In the genomic region with DNA sequence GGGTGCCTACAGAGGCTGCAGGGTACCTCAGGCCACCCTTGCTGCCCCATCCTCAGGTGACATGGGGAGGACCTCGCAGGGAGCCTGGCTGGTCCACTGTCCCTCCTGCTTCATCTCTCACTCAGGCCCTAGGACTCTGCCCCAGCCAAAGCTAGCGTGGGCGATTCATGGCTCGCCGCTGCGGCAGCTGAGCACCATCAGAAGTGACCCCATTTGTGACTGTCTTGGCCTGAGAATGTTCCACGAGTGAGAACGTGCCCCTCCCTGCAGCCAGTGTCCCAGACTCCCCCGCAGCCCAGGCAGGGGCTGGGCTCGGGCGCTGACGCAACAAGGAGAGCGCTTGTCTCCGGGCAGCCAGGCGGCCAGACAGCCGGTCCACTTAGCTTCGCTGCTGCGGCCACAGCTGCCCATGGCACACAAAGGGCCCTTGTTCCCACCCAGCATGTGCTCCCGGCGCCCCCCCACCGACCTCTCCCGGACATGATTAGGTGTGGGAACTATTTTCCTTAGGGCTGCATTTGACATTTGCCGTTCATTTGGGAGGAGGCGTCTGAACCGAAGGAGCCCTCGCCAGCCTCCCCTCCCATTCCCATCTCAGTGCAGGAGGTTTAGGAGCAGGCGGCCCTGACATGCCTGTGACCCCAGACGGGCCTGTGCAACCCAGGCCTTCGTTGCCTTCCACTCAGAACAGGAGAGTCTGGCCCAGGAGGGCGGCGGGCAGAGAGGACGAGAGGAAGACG, we compare ENCODE assay signal across 10 cellular contexts. TPM values are rescaled to one million over a fixed set of nuclear protein-coding genes. Genes with fewer than 3 reads are reported as not detected.
A peak's percentile ranks its signal among the peaks of the same experiment; 100 is the strongest.
DNase-seq lines count a peak whose midpoint lies in the region; ATAC-seq, FAIRE-seq and TF ChIP-seq lines count a peak whose summit lies in the region.
"Had no signal": no experiment of that assay in that cellular context is flagged by ENCODE, and none has a peak within 500 bp of the region (broad histone marks: within the 10 kb centered on the region; RNA-seq: fewer than 3 reads in every experiment).

No MANE protein-coding gene starts in this region.

- peak overlapping the region; percentile 50 for H3K4me2 ChIP-seq in K562 (ENCODE audit: insufficient read depth, low read length)

- no peaks in the 10 kb centered on the region for H3K79me2 ChIP-seq in K562 (ENCODE audit: control insufficient read depth, insufficient read depth, low read length)

- intact Hi-C loops in K562 (cut with micrococcal nuclease) (no loop called here), psoas muscle (cut with DNase I) (loop anchor here in 1 of 2 donors (5.0 kb wide), 1 partner anchor 50 kb away; no protein-coding TSS in a partner anchor)

- H3K9me1 ChIP-seq in K562 (ENCODE audit: control insufficient read depth, insufficient read depth, low read length): no peaks in the 10 kb centered on the region

- peak; percentile 70 for FAIRE-seq in K562 (lab: Jason Lieb, UNC)

- TF ChIP-seq RAD21 in K562 (CRISPR knock-in tag; conservative IDR thresholded peaks at IDR 0.05 in 1 of 2, IDR thresholded peaks at IDR 0.05 in 1 of 2): no peak

- WGBS in K562 (ENCODE audit: insufficient coverage, low coverage, missing lambda C conversion rate): 15% methylated on average over 32 of the region's 33 CpGs
- WGBS in psoas muscle, 3 donors: 21 to 35% (median 26%) methylated on average over 33 of the region's 33 CpGs

- H3K36me3 ChIP-seq in K562 (ENCODE audit: control insufficient read depth, insufficient read depth, low read length): no peaks in the 10 kb centered on the region
- no peaks in the 10 kb centered on the region for H3K36me3 ChIP-seq in psoas muscle (ENCODE audit: insufficient read depth in 1 of 2, low read depth in 1 of 2)

- POLR2A ChIA-PET in K562 (lab: Yijun Ruan, JAX): interaction anchor here (0.6 kb wide), 1 partner anchor 118 kb away, joined by 3 read pairs; no protein-coding TSS in a partner anchor

- peak overlapping the region in 1 of 2 experiments; percentile 72; a peak in 1 of 4 replicates for H3K9ac ChIP-seq in K562 (ENCODE audit: insufficient read depth in 1 of 2, low read depth in 2 of 2, low read length in 2 of 2)

- no TSS peak for BruUV-seq in K562 (replicated peaks; lab: Mats Ljungman, UMichigan)

- peaks cover 6 to 77% of the 10 kb centered on the region in 2 experiments; a peak in 4 of 5 replicates for H3K27me3 ChIP-seq in K562 (ENCODE audit: control insufficient read depth in 2 of 2, insufficient read depth in 2 of 2, low read length in 2 of 2)
- H3K27me3 ChIP-seq in psoas muscle (ENCODE audit: insufficient read depth in 3 of 3, low read length in 2 of 3): peaks cover 0 to 68% (median 5%) of the 10 kb centered on the region in 3 donors

- H4K20me1 ChIP-seq in K562 (replicated peaks; ENCODE audit: control insufficient read depth, insufficient read depth, low read length): peaks cover 8% of the 10 kb centered on the region; the same call in 1 of the 2 replicates

- TF ChIP-seq CTCF in K562 (IDR thresholded peaks at IDR 0.05 in 2 of 3, conservative IDR thresholded peaks at IDR 0.05 in 1 of 3; ENCODE audit: insufficient read depth in 2 of 3, low read depth in 1 of 3, low read length in 3 of 3) (peak in 1 of 3 experiments; percentile 9; a peak in 1 of 6 replicates), psoas muscle (IDR thresholded peaks at IDR 0.05) (no peak), GM13976 (IDR thresholded peaks at IDR 0.05; ENCODE audit: borderline replicate concordance, control extremely low read depth, extremely low read depth, insufficient read depth, missing control alignments) (no peak)

- no peaks in the 10 kb centered on the region for H3K9me3 ChIP-seq in K562 (replicated peaks; ENCODE audit: control insufficient read depth, insufficient read depth, low read depth, low read length)
- no peaks in the 10 kb centered on the region for H3K9me3 ChIP-seq in psoas muscle
- H3K9me3 ChIP-seq: Caco-2 had no signal

- peak overlapping the region; percentile 1; the same call in 1 of the 2 replicates for H2AFZ ChIP-seq in K562 (ENCODE audit: low read depth, low read length)

- TF ChIP-seq POLR2A in K562 (conservative IDR thresholded peaks at IDR 0.05): no peak

- no peak overlapping the region for H3K27ac ChIP-seq in K562 (ENCODE audit: extremely low read depth, low read depth, low read length)
- H3K27ac ChIP-seq in psoas muscle: peak overlapping the region; percentile 55

- ATAC-seq in K562: peak; percentile 76
- ATAC-seq in psoas muscle: peak; percentile 51 to 71 (median 62)
- ATAC-seq in activated CD4-positive, CD25-positive, alpha-beta regulatory T cell treated with anti-CD3 and anti-CD28 coated beads, Interleukin-2, amount 50 U/mL, for 24 hours: no peak

- H3K4me1 ChIP-seq in K562 (replicated peaks in 1 of 2; ENCODE audit: control insufficient read depth in 2 of 2, insufficient read depth in 2 of 2, low read length in 2 of 2): peaks cover 20 to 52% of the 10 kb centered on the region in 2 experiments; a peak in 4 of 5 replicates
- peaks cover 27% of the 10 kb centered on the region for H3K4me1 ChIP-seq in psoas muscle

- in situ Hi-C loops in K562 (cut with MboI): loop anchor here (10.0 kb wide), 1 partner anchor 518 kb away; no protein-coding TSS in a partner anchor
- in situ Hi-C loops in GM13976 (cut with MboI; ENCODE audit: low sequenced_read_pairs, unreplicated experiment): no loop called here

- CTCF ChIA-PET in K562 (lab: Yijun Ruan, JAX; ENCODE audit: low intra/inter-chr PET ratio): no interaction called here

- DNase-seq in EL (peak; percentile 67), K562 (ENCODE audit: extremely low read depth in 1 of 4, low spot score in 3 of 4) (peak; percentile 52 to 75 (median 66)), hippocampal formation (lab: John Stamatoyannopoulos, UW) (peak; percentile 91 to 94), psoas muscle (peak; percentile 82 to 85), GDM1 (lab: John Stamatoyannopoulos, UW) (no peak), NCI-H1092 (lab: John Stamatoyannopoulos, UW) (no peak), GM13976 (ENCODE audit: low spot score) (no peak)
- DNase-seq: activated B cell treated with CpG ODN at 0.5 μM for 24 hours had no signal

- no peak for TF ChIP-seq EP300 in K562 (IDR thresholded peaks at IDR 0.05; ENCODE audit: low read length)

- H3K4me3 ChIP-seq in K562: no peak overlapping the region
- H3K4me3 ChIP-seq in psoas muscle: no peak overlapping the region

TF ChIP-seq in K562, 482 proteins besides CTCF, POLR2A, EP300 and RAD21 (continues in another document):
- TF ChIP-seq, protein P1, sequence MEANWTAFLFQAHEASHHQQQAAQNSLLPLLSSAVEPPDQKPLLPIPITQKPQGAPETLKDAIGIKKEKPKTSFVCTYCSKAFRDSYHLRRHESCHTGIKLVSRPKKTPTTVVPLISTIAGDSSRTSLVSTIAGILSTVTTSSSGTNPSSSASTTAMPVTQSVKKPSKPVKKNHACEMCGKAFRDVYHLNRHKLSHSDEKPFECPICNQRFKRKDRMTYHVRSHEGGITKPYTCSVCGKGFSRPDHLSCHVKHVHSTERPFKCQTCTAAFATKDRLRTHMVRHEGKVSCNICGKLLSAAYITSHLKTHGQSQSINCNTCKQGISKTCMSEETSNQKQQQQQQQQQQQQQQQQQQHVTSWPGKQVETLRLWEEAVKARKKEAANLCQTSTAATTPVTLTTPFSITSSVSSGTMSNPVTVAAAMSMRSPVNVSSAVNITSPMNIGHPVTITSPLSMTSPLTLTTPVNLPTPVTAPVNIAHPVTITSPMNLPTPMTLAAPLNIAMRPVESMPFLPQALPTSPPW (CRISPR knock-in tag; IDR thresholded peaks at IDR 0.05): peak; percentile 73
- TF ChIP-seq, protein P2, sequence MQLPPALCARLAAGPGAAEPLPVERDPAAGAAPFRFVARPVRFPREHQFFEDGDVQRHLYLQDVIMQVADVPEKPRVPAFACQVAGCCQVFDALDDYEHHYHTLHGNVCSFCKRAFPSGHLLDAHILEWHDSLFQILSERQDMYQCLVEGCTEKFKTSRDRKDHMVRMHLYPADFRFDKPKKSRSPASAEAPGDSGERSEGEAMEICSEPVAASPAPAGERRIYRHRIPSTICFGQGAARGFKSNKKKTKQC (CRISPR knock-in tag; IDR thresholded peaks at IDR 0.05): peak; percentile 64; the same call in 1 of the 2 replicates
- peak; percentile 72 for TF ChIP-seq EGR1 (conservative IDR thresholded peaks at IDR 0.05)
- TF ChIP-seq L3MBTL2 (IDR thresholded peaks at IDR 0.05): peak; percentile 25; the same call in 1 of the 2 replicates
- 0 out of 2 replicates have a peak, but pooled peaks have one; percentile 31 for TF ChIP-seq CREM (IDR thresholded peaks at IDR 0.05; ENCODE audit: low read depth)
- TF ChIP-seq, protein P3, sequence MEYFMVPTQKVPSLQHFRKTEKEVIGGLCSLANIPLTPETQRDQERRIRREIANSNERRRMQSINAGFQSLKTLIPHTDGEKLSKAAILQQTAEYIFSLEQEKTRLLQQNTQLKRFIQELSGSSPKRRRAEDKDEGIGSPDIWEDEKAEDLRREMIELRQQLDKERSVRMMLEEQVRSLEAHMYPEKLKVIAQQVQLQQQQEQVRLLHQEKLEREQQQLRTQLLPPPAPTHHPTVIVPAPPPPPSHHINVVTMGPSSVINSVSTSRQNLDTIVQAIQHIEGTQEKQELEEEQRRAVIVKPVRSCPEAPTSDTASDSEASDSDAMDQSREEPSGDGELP (CRISPR knock-in tag; IDR thresholded peaks at IDR 0.05; ENCODE audit: borderline replicate concordance): peak; percentile 67; the same call in 1 of the 2 replicates
- TF ChIP-seq MTA3 (IDR thresholded peaks at IDR 0.05; ENCODE audit: borderline replicate concordance): peak; percentile 14; the same call in 1 of the 2 replicates
- no peak for TF ChIP-seq BCL6 (CRISPR knock-in tag; IDR thresholded peaks at IDR 0.05)

RNA-seq across cellular contexts. Expression of a gene that starts 19.3 kb away (rescaled TPM):
- total RNA-seq in K562 (2011; cell fraction: chromatin; rRNA removed; ENCODE audit: low replicate concordance): 120 and 232 TPM in 2 replicates
- 126 and 138 TPM in 2 replicates for total RNA-seq in K562 (2011; cell fraction: nucleolus; rRNA removed)
- 113 and 131 TPM in 2 replicates for total RNA-seq in K562 (2011; cell fraction: nucleoplasm; rRNA removed)
- total RNA-seq in K562 (2014; rRNA removed): 11.0 and 16.7 TPM in 2 replicates
- total RNA-seq in K562 (2014; rRNA removed; fragmentation: Illumina TruSeq; extraction: Trizol): 7.6 and 9.2 TPM in 2 replicates
- 9.2 and 9.5 TPM in 2 replicates for total RNA-seq in K562 (2015; rRNA removed; fragmentation: Illumina TruSeq; extraction: Trizol)
- 24.2 and 24.6 TPM in 2 replicates for total RNA-seq in K562 (2021)
- 15.6 and 25.2 TPM in 2 replicates for polyA plus RNA-seq in K562 (2011; rRNA removed)
- 9.5 and 12.5 TPM in 2 replicates for polyA plus RNA-seq in K562 (2011; cell fraction: cytosol; rRNA removed)
- 152 and 163 TPM in 2 replicates for polyA plus RNA-seq in K562 (2011; cell fraction: nucleus; rRNA removed)
- polyA plus RNA-seq in K562 (2012): 16.7 and 35.4 TPM in 2 replicates
- polyA plus RNA-seq in K562 (2014; fragmentation: Illumina TruSeq; extraction: Trizol): 18.0 and 21.0 TPM in 2 replicates
- polyA plus RNA-seq in K562 (2014; fragmentation: Nextera tagmentation; extraction: Ambion mirVana): 1 to 10 TPM; 1.1 to 2.9 TPM
- polyA plus RNA-seq in K562 (2014; rRNA removed): 18.3 and 21.2 TPM in 2 replicates
- polyA minus RNA-seq in K562 (2011; rRNA and poly(A)+ RNA removed): 6.4 and 6.5 TPM in 2 replicates
- polyA minus RNA-seq in K562 (2011; cell fraction: cytosol; rRNA and poly(A)+ RNA removed): 3.6 and 8.4 TPM in 2 replicates
- polyA minus RNA-seq in K562 (2011; cell fraction: nucleus; rRNA and poly(A)+ RNA removed): 33.5 and 49.3 TPM in 2 replicates
- total RNA-seq in psoas muscle: 10 to 100 TPM in 2 of 4 donors, 1 to 10 TPM in 2; 5.6 to 13.9 (median 9.4) TPM
- 10 to 100 TPM in 2 of 3 donors, 1 to 10 TPM in 1; 8.3 to 13.1 (median 10.8) TPM for polyA plus RNA-seq in psoas muscle

Comparison
In these comparisons a context has a peak if more than half of its experiments do, and no peak if none do; other contexts are left out.
1. DNase-seq: peak in EL (single experiment), K562 (4 of 4), hippocampal formation (2 of 2) and psoas muscle (2 of 2); none in GDM1 (single experiment), NCI-H1092 (single experiment) and GM13976 (single experiment).
2. ATAC-seq: peak in K562 (single experiment) and psoas muscle (4 of 4); none in activated CD4-positive, CD25-positive, alpha-beta regulatory T cell treated with anti-CD3 and anti-CD28 coated beads, Interleukin-2, amount 50 U/mL, for 24 hours (0 of 2).